In genomic region chr11:4074266-4074665, GRCh38 we compare ENCODE assay signal across 17 cellular contexts. TPM values are rescaled to one million over a fixed set of nuclear protein-coding genes. Genes with fewer than 3 reads are reported as not detected.
A peak's percentile ranks its signal among the peaks of the same experiment; 100 is the strongest.
DNase-seq lines count a peak whose midpoint lies in the region; ATAC-seq and TF ChIP-seq lines count a peak whose summit lies in the region.
"Had no signal": no experiment of that assay in that cellular context is flagged by ENCODE, and none has a peak within 500 bp of the region (broad histone marks: within the 10 kb centered on the region; RNA-seq: fewer than 3 reads in every experiment).

No MANE protein-coding gene starts in this region.

- no peaks in the 10 kb centered on the region for H3K27me3 ChIP-seq in mammary epithelial cell (ENCODE audit: insufficient read depth, low read length)
- H3K27me3 ChIP-seq in naive thymus-derived CD4-positive, alpha-beta T cell (ENCODE audit: control insufficient read depth in 2 of 2, insufficient read depth in 2 of 2, low read length in 2 of 2): no peaks in the 10 kb centered on the region

- H3K4me3 ChIP-seq in mammary epithelial cell (replicated peaks in 1 of 3; ENCODE audit: insufficient read depth in 1 of 3, low read depth in 2 of 3, low read length in 3 of 3): no peak overlapping the region
- no peak overlapping the region for H3K4me3 ChIP-seq in naive thymus-derived CD4-positive, alpha-beta T cell (ENCODE audit: low read length)

- dilution Hi-C loops in mammary epithelial cell (cut with HindIII; ENCODE audit: low sequenced_read_pairs): loop anchor here (5.0 kb wide), 1 partner anchor 222 kb away; no protein-coding TSS in a partner anchor

- no peaks in the 10 kb centered on the region for H3K9me3 Mint-ChIP-seq in MCF 10A (ENCODE audit: unreplicated experiment)
- no peaks in the 10 kb centered on the region for H3K9me3 Mint-ChIP-seq in chondrocyte (ENCODE audit: low read depth)
- no peaks in the 10 kb centered on the region for H3K9me3 Mint-ChIP-seq in naive thymus-derived CD4-positive, alpha-beta T cell
- H3K9me3 Mint-ChIP-seq in activated T-helper 17 cell treated with anti-CD3 and anti-CD28 coated beads, Interleukin-2, amount 50 U/mL, for 72 hours: no peaks in the 10 kb centered on the region

- H3K9ac ChIP-seq in mammary epithelial cell (ENCODE audit: insufficient read depth, low read length): no peak overlapping the region

- TF ChIP-seq CTCF in mammary epithelial cell (conservative IDR thresholded peaks at IDR 0.05 in 1 of 2, IDR thresholded peaks at IDR 0.05 in 1 of 2; ENCODE audit: extremely low read depth in 1 of 2, insufficient read depth in 1 of 2, low read depth in 1 of 2, low read length in 2 of 2) (no peak), MCF 10A (IDR thresholded peaks at IDR 0.05; ENCODE audit: unreplicated experiment) (no peak), chondrocyte (IDR thresholded peaks at IDR 0.05) (no peak)

- intact Hi-C loops in mammary epithelial cell (cut with micrococcal nuclease) (loop anchor here (5.0 to 10.0 kb wide), 2 partner anchors 167 to 619 kb away; no protein-coding TSS in a partner anchor), MCF 10A (cut with micrococcal nuclease) (no loop called here), cardiac septum (cut with DNase I) (no loop called here)
- intact Hi-C loops in naive thymus-derived CD4-positive, alpha-beta T cell (cut with micrococcal nuclease): loop anchor here (5.0 kb wide), 4 partner anchors 87 to 362 kb away; no protein-coding TSS in a partner anchor

- H3K4me2 ChIP-seq in mammary epithelial cell (ENCODE audit: insufficient read depth, low read depth, low read length): peak overlapping the region; percentile 13

- BruUV-seq in mammary epithelial cell (replicated peaks; lab: Mats Ljungman, UMichigan) (no TSS peak), MCF 10A (replicated peaks; lab: Mats Ljungman, UMichigan) (no TSS peak)

- no peaks in the 10 kb centered on the region for H3K79me2 ChIP-seq in mammary epithelial cell (ENCODE audit: insufficient read depth, low read length)

- no peak overlapping the region for H3K27ac ChIP-seq in mammary epithelial cell (ENCODE audit: insufficient read depth, low read depth, low read length)
- H3K27ac ChIP-seq in naive thymus-derived CD4-positive, alpha-beta T cell (ENCODE audit: low read depth, low read length): no peak overlapping the region

- H4K20me1 ChIP-seq in mammary epithelial cell (ENCODE audit: insufficient read depth, low read length): no peaks in the 10 kb centered on the region

- H3K27me3 Mint-ChIP-seq in MCF 10A (ENCODE audit: insufficient read depth, unreplicated experiment): no peaks in the 10 kb centered on the region
- no peaks in the 10 kb centered on the region for H3K27me3 Mint-ChIP-seq in chondrocyte (ENCODE audit: low read depth)
- no peaks in the 10 kb centered on the region for H3K27me3 Mint-ChIP-seq in naive thymus-derived CD4-positive, alpha-beta T cell
- H3K27me3 Mint-ChIP-seq in activated T-helper 17 cell treated with anti-CD3 and anti-CD28 coated beads, Interleukin-2, amount 50 U/mL, for 72 hours: no peaks in the 10 kb centered on the region

- no peak for ATAC-seq in naive thymus-derived CD4-positive, alpha-beta T cell
- ATAC-seq in activated T-helper 17 cell treated with anti-CD3 and anti-CD28 coated beads, Interleukin-2, amount 50 U/mL, for 72 hours (replicated peaks): no peak
- ATAC-seq: HepG2, Panc1 had no signal

- no peaks in the 10 kb centered on the region for H3K36me3 ChIP-seq in mammary epithelial cell (ENCODE audit: insufficient read depth, low read length)
- peaks cover 6 to 32% (median 8%) of the 10 kb centered on the region in 3 experiments for H3K36me3 ChIP-seq in naive thymus-derived CD4-positive, alpha-beta T cell (ENCODE audit: control insufficient read depth in 2 of 3, insufficient read depth in 3 of 3, low read length in 3 of 3)

- H3K36me3 Mint-ChIP-seq in MCF 10A (ENCODE audit: insufficient read depth, unreplicated experiment): peaks cover 5% of the 10 kb centered on the region
- peaks cover 2% of the 10 kb centered on the region for H3K36me3 Mint-ChIP-seq in chondrocyte (ENCODE audit: low read depth)
- peaks cover 5 to 37% (median 22%) of the 10 kb centered on the region in 5 donors for H3K36me3 Mint-ChIP-seq in naive thymus-derived CD4-positive, alpha-beta T cell
- peaks cover 46% of the 10 kb centered on the region for H3K36me3 Mint-ChIP-seq in activated T-helper 17 cell treated with anti-CD3 and anti-CD28 coated beads, Interleukin-2, amount 50 U/mL, for 72 hours (ENCODE audit: low read depth)

- H3K4me1 Mint-ChIP-seq in MCF 10A (ENCODE audit: insufficient read depth, unreplicated experiment): peaks cover 11% of the 10 kb centered on the region
- H3K4me1 Mint-ChIP-seq in chondrocyte (ENCODE audit: low read depth): peaks cover 27% of the 10 kb centered on the region
- peaks cover 19 to 67% (median 63%) of the 10 kb centered on the region in 7 donors for H3K4me1 Mint-ChIP-seq in naive thymus-derived CD4-positive, alpha-beta T cell
- H3K4me1 Mint-ChIP-seq in activated T-helper 17 cell treated with anti-CD3 and anti-CD28 coated beads, Interleukin-2, amount 50 U/mL, for 72 hours: peaks cover 18% of the 10 kb centered on the region

- peaks cover 9% of the 10 kb centered on the region for H3K4me1 ChIP-seq in mammary epithelial cell (ENCODE audit: insufficient read depth, low read length)
- peaks cover 4 to 10% of the 10 kb centered on the region in 2 donors for H3K4me1 ChIP-seq in naive thymus-derived CD4-positive, alpha-beta T cell (ENCODE audit: control insufficient read depth in 2 of 2, insufficient read depth in 2 of 2, low read length in 2 of 2)

- no peaks in the 10 kb centered on the region for H3K9me3 ChIP-seq in mammary epithelial cell (replicated peaks; ENCODE audit: insufficient read depth, low read length)
- no peaks in the 10 kb centered on the region for H3K9me3 ChIP-seq in naive thymus-derived CD4-positive, alpha-beta T cell (ENCODE audit: control insufficient read depth in 2 of 3, low read length in 3 of 3)

- DNase-seq in mammary epithelial cell (peak; percentile 23), MCF 10A (ENCODE audit: unreplicated experiment) (no peak), chondrocyte (ENCODE audit: low spot score) (no peak), cardiac septum (ENCODE audit: low spot score) (no peak), NCI-H146 (lab: John Stamatoyannopoulos, UW) (no peak)
- no peak for DNase-seq in naive thymus-derived CD4-positive, alpha-beta T cell
- DNase-seq: COR-L47, GF-D8, GOT3, KG1, NCI-H1048, NCI-H1436 treated with DMSO at 0.1 percent for 48 hours, NCI-H2081, NCI-H524 had no signal

- H2AFZ ChIP-seq in mammary epithelial cell (ENCODE audit: low read depth, low read length): peak overlapping the region; percentile 53

- POLR2A ChIA-PET in MCF 10A (lab: Yijun Ruan, JAX): interaction anchor here (1.2 to 4.0 kb wide), 4 partner anchors 219 to 233 kb away, joined by 6 to 57 read pairs (median 28); partner anchors contain the start of genes RHOG and STIM1
- POLR2A ChIA-PET in naive thymus-derived CD4-positive, alpha-beta T cell (lab: Charles Lee): interaction anchor here (0.6 to 8.6 kb wide), 5 partner anchors 9 to 233 kb away, joined by 3 to 110 read pairs (median 4); partner anchors contain the start of genes RHOG and STIM1

- in situ Hi-C loops in mammary epithelial cell (cut with MboI; ENCODE audit: low sequenced_read_pairs in 2 of 2): loop anchor here in 1 of 2 donors (5.0 kb wide), 1 partner anchor 227 kb away; no protein-coding TSS in a partner anchor

- WGBS in mammary epithelial cell (ENCODE audit: low coverage, missing lambda C conversion rate): 6% methylated on average over 5 of the region's 7 CpGs

- CTCF ChIA-PET in mammary epithelial cell (lab: Charles Lee; ENCODE audit: low non-redundant PET) (interaction anchor here (0.6 to 1.2 kb wide), 2 partner anchors 219 to 327 kb away, joined by 4 to 11 read pairs; partner anchors contain the start of gene STIM1), MCF 10A (lab: Yijun Ruan, JAX) (interaction anchor here (0.6 to 15.6 kb wide), 17 partner anchors 9 to 538 kb away, joined by 3 to 1105 read pairs (median 19); partner anchors contain the start of genes RHOG and STIM1)
- CTCF ChIA-PET in naive thymus-derived CD4-positive, alpha-beta T cell (lab: Charles Lee): interaction anchor here (0.5 to 8.3 kb wide), 12 partner anchors 8 to 265 kb away, joined by 3 to 164 read pairs (median 9); partner anchors contain the start of genes RHOG and STIM1

- H3K27ac Mint-ChIP-seq in MCF 10A (ENCODE audit: low read depth, unreplicated experiment) (no peak overlapping the region), chondrocyte (ENCODE audit: unreplicated experiment) (peak overlapping the region; percentile 58)
- H3K27ac Mint-ChIP-seq in naive thymus-derived CD4-positive, alpha-beta T cell: peak overlapping the region in 5 of 9 donors; percentile 13 to 81 (median 51)
- no peak overlapping the region for H3K27ac Mint-ChIP-seq in activated T-helper 17 cell treated with anti-CD3 and anti-CD28 coated beads, Interleukin-2, amount 50 U/mL, for 72 hours

- H3K4me3 Mint-ChIP-seq in MCF 10A (ENCODE audit: unreplicated experiment) (no peak overlapping the region), chondrocyte (ENCODE audit: unreplicated experiment) (no peak overlapping the region)
- H3K4me3 Mint-ChIP-seq in naive thymus-derived CD4-positive, alpha-beta T cell: no peak overlapping the region
- no peak overlapping the region for H3K4me3 Mint-ChIP-seq in activated T-helper 17 cell treated with anti-CD3 and anti-CD28 coated beads, Interleukin-2, amount 50 U/mL, for 72 hours

RNA-seq across cellular contexts. Expression of gene RRM1, which starts 20.3 kb away (rescaled TPM):
- 100 to 1,000 TPM in 1 of 2 donors, 10 to 100 TPM in 1; 72.7 to 113 TPM for total RNA-seq in mammary epithelial cell
- 110 TPM for polyA plus RNA-seq in mammary epithelial cell
- 223 TPM for polyA minus RNA-seq in mammary epithelial cell
- 44.7 and 86.1 TPM in 2 replicates for total RNA-seq in MCF 10A (2022)
- 31.6 to 53.5 TPM (median 34.1 TPM) in 3 replicates for total RNA-seq in chondrocyte
- 100 to 1,000 TPM in 1 of 5 experiments, 10 to 100 TPM in 4; 33.6 to 140 (median 40.3) TPM for total RNA-seq in naive thymus-derived CD4-positive, alpha-beta T cell
- polyA plus RNA-seq in naive thymus-derived CD4-positive, alpha-beta T cell: 10 to 100 TPM; 36.2 to 36.6 TPM
- total RNA-seq in activated T-helper 17 cell treated with anti-CD3 and anti-CD28 coated beads, Interleukin-2, amount 50 U/mL, for 72 hours: 100 to 1,000 TPM; 193 to 204 TPM
- total RNA-seq in cardiac septum: 33.9 TPM

Comparison
In these comparisons a context has a peak if more than half of its experiments do, and no peak if none do; other contexts are left out.
1. intact Hi-C loops: an anchor here in mammary epithelial cell (5.0 to 10.0 kb wide) and naive thymus-derived CD4-positive, alpha-beta T cell (5.0 kb wide); none called in MCF 10A and cardiac septum.
2. H3K27ac Mint-ChIP-seq: peak in chondrocyte (single experiment) and naive thymus-derived CD4-positive, alpha-beta T cell (5 of 9); none in MCF 10A (single experiment) and activated T-helper 17 cell treated with anti-CD3 and anti-CD28 coated beads, Interleukin-2, amount 50 U/mL, for 72 hours (single experiment).